Comparison of ENCODE assay signal across 39 cellular contexts in genomic region chr5:129745997-129746396, GRCh38. TPM values are rescaled to one million over a fixed set of nuclear protein-coding genes. Genes with fewer than 3 reads are reported as not detected.
"Had no signal": no experiment of that assay in that cellular context is flagged by ENCODE, and none has a peak within 500 bp of the region (broad histone marks: within the 10 kb centered on the region; RNA-seq: fewer than 3 reads in every experiment).

No MANE protein-coding gene starts in this region.

- DNase-seq: Karpas-422, Kasumi-1, MG63, MM.1S, MV-4-11, NCI-H1048, NCI-H1092, NCI-H1092 treated with DMSO at 0.1 percent for 48 hours, NCI-H1105, NCI-H1105 treated with DMSO at 0.1 percent for 48 hours, NCI-H1417, NCI-H1417 treated with DMSO at 0.1 percent for 48 hours, NCI-H1436, NCI-H1436 treated with DMSO at 0.1 percent for 48 hours, NCI-H146, NCI-H1694, NCI-H1694 treated with DMSO at 0.1 percent for 48 hours, NCI-H187, NCI-H187 treated with DMSO at 0.1 percent for 48 hours, NCI-H1930, NCI-H2029, NCI-H2029 treated with DMSO at 0.1 percent for 48 hours, NCI-H2081, NCI-H2081 treated with DMSO at 0.1 percent for 48 hours, NCI-H2107, NCI-H2171, NCI-H2171 treated with DMSO at 0.1 percent for 48 hours, NCI-H2227 treated with DMSO at 0.1 percent for 48 hours, NCI-H226, NCI-H345, NCI-H446, NCI-H446 treated with DMSO at 0.1 percent for 48 hours, NCI-H510A, NCI-H510A treated with DMSO at 0.1 percent for 48 hours, NCI-H524 had no signal

- H3K27me3 ChIP-seq: MG63 had no signal

- H3K9me3 ChIP-seq: MG63 had no signal

- H3K36me3 ChIP-seq: MG63 had no signal

- H3K4me3 ChIP-seq: MG63 had no signal

RNA-seq across cellular contexts. Expression of gene MINAR2, which starts 1.9 kb away (rescaled TPM):
- total RNA-seq: LHCN-M2, M059J, MCF 10A, NCI-H460 had no signal
